8 cellular contexts compared by ENCODE assay signal in the genomic region with DNA sequence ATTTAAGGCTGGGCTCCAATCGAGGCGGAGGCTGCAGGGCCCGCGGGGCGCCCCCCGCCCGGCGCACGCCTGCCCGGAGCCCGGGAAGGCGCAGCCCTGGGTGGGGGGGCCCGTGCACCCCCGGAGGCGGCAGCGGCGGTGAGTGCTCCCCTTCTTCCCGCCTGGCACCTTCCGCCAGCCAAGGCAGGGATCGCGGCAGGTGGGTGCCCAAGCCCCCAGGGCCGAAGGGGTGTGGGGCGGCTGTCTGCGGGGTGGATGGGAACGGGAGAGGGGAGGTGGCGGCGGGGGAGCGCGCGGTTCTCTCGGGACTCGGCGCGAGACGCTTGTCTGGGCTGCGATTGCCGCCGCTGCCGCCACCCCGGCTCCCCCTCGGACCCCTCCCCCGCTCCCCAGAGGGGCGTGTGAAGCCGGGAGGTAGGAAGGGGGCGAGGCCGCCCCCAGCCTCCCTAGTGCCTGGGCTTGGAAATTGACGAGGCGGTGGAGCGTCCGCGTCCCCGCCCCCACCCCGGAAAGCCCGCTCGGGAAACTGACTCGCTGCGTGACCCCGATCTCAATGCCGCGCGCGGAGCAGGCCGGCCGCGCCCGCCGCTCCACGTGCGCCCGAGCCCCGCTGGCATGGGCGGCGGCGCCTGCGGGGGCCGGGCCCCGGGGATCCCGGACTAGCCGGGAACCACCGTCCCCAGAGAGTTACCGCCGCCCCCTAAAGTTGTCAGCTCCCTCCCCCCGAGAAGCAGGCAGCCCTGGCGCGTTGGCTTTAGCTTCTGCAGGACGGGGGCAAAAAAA.
DNase-seq lines count a peak whose midpoint lies in the region; ATAC-seq and TF ChIP-seq lines count a peak whose summit lies in the region.

No MANE protein-coding gene starts in this region.

- H3K4me1 Mint-ChIP-seq in CD4-positive, alpha-beta T cell (ENCODE audit: low read depth) = peaks cover 34% of the 10 kb centered on the region
- H3K4me1 Mint-ChIP-seq in activated T-cell treated with anti-CD3 and anti-CD28 coated beads, Interleukin-2, amount 50 U/mL, for 4 hours (ENCODE audit: low read depth) = peaks cover 14% of the 10 kb centered on the region
- H3K4me1 Mint-ChIP-seq in glutamatergic neuron (ENCODE audit: low read depth, unreplicated experiment) = peaks cover 7% of the 10 kb centered on the region
- peaks cover 36% of the 10 kb centered on the region for H3K4me1 Mint-ChIP-seq in progenitor cell of endocrine pancreas (ENCODE audit: low read depth)

- POLR2A ChIA-PET in CD4-positive, alpha-beta T cell (lab: Charles Lee) = interaction anchor here (1.4 kb wide), 1 partner anchor 17 kb away, joined by 8 read pairs; no protein-coding TSS in a partner anchor

- intact Hi-C loops in CD4-positive, alpha-beta T cell (cut with DNase I, micrococcal nuclease) = loop anchor here (2.0 to 10.0 kb wide), 3 partner anchors 226 to 298 kb away; no protein-coding TSS in a partner anchor

- no peaks in the 10 kb centered on the region for H3K9me3 ChIP-seq in CD4-positive, alpha-beta T cell (ENCODE audit: control insufficient read depth, low read length)

- DNase-seq in CD4-positive, alpha-beta T cell = no peak
- peak; percentile 28 for DNase-seq in activated T-cell treated with anti-CD3 and anti-CD28 coated beads, Interleukin-2, amount 50 U/mL, for 4 hours
- DNase-seq in glutamatergic neuron (peak; percentile 70), progenitor cell of endocrine pancreas (ENCODE audit: low spot score, unreplicated experiment) (peak; percentile 37), inferior parietal cortex (ENCODE audit: extremely low spot score) (no peak), NCI-H526 treated with DMSO at 0.1 percent for 48 hours (lab: John Stamatoyannopoulos, UW) (no peak)

- no peak for TF ChIP-seq CTCF in CD4-positive, alpha-beta T cell (IDR thresholded peaks at IDR 0.05)
- TF ChIP-seq CTCF in glutamatergic neuron (IDR thresholded peaks at IDR 0.05; ENCODE audit: partially characterized antibody, unreplicated experiment) = no peak
- no peak for TF ChIP-seq CTCF in progenitor cell of endocrine pancreas (IDR thresholded peaks at IDR 0.05; ENCODE audit: unreplicated experiment)

- peaks cover 9% of the 10 kb centered on the region for H3K27me3 Mint-ChIP-seq in CD4-positive, alpha-beta T cell
- H3K27me3 Mint-ChIP-seq in activated T-cell treated with anti-CD3 and anti-CD28 coated beads, Interleukin-2, amount 50 U/mL, for 4 hours (ENCODE audit: low read depth) = peaks cover 19% of the 10 kb centered on the region
- peaks cover 11% of the 10 kb centered on the region for H3K27me3 Mint-ChIP-seq in glutamatergic neuron (ENCODE audit: unreplicated experiment)
- H3K27me3 Mint-ChIP-seq in progenitor cell of endocrine pancreas = peaks cover 53% of the 10 kb centered on the region

- H3K27ac ChIP-seq in CD4-positive, alpha-beta T cell (ENCODE audit: low read depth, low read length) = no peak overlapping the region

- peak overlapping the region; percentile 82 for H3K4me3 Mint-ChIP-seq in CD4-positive, alpha-beta T cell
- peak overlapping the region; percentile 78 for H3K4me3 Mint-ChIP-seq in activated T-cell treated with anti-CD3 and anti-CD28 coated beads, Interleukin-2, amount 50 U/mL, for 4 hours
- H3K4me3 Mint-ChIP-seq in glutamatergic neuron (ENCODE audit: unreplicated experiment) (peak overlapping the region; percentile 78), progenitor cell of endocrine pancreas (ENCODE audit: low read depth) (peak overlapping the region; percentile 79)

- peaks cover 13% of the 10 kb centered on the region for H3K27me3 ChIP-seq in CD4-positive, alpha-beta T cell (ENCODE audit: control insufficient read depth, insufficient read depth, low read length)

- no peaks in the 10 kb centered on the region for H3K36me3 Mint-ChIP-seq in CD4-positive, alpha-beta T cell (ENCODE audit: low read depth)
- no peaks in the 10 kb centered on the region for H3K36me3 Mint-ChIP-seq in activated T-cell treated with anti-CD3 and anti-CD28 coated beads, Interleukin-2, amount 50 U/mL, for 4 hours (ENCODE audit: insufficient read depth)
- H3K36me3 Mint-ChIP-seq in glutamatergic neuron (ENCODE audit: unreplicated experiment) = no peaks in the 10 kb centered on the region
- no peaks in the 10 kb centered on the region for H3K36me3 Mint-ChIP-seq in progenitor cell of endocrine pancreas (ENCODE audit: insufficient read depth)

- ATAC-seq in CD4-positive, alpha-beta T cell (ENCODE audit: poor library complexity) = peak; percentile 35
- peak; percentile 27 for ATAC-seq in GM19351 (IDR thresholded peaks at IDR 0.05; ENCODE audit: unreplicated experiment)
- peak; percentile 12 for ATAC-seq in HG03457 (IDR thresholded peaks at IDR 0.05; ENCODE audit: unreplicated experiment)
- peak; percentile 46 to 47 for ATAC-seq in activated T-cell treated with anti-CD3 and anti-CD28 coated beads, Interleukin-2, amount 50 U/mL, for 4 hours

- H3K9me3 Mint-ChIP-seq in CD4-positive, alpha-beta T cell = no peaks in the 10 kb centered on the region
- no peaks in the 10 kb centered on the region for H3K9me3 Mint-ChIP-seq in activated T-cell treated with anti-CD3 and anti-CD28 coated beads, Interleukin-2, amount 50 U/mL, for 4 hours
- H3K9me3 Mint-ChIP-seq in glutamatergic neuron (ENCODE audit: unreplicated experiment) (peaks cover 5% of the 10 kb centered on the region), progenitor cell of endocrine pancreas (ENCODE audit: low read depth) (no peaks in the 10 kb centered on the region)

- CTCF ChIA-PET in CD4-positive, alpha-beta T cell (lab: Charles Lee) = no interaction called here

- H3K27ac Mint-ChIP-seq in CD4-positive, alpha-beta T cell = no peak overlapping the region
- no peak overlapping the region for H3K27ac Mint-ChIP-seq in glutamatergic neuron (ENCODE audit: unreplicated experiment)
- no peak overlapping the region for H3K27ac Mint-ChIP-seq in progenitor cell of endocrine pancreas

Comparison
In these comparisons a context has a peak if more than half of its experiments do, and no peak if none do; other contexts are left out.
1. DNase-seq: peak in activated T-cell treated with anti-CD3 and anti-CD28 coated beads, Interleukin-2, amount 50 U/mL, for 4 hours (single experiment), glutamatergic neuron (single experiment) and progenitor cell of endocrine pancreas (single experiment); none in CD4-positive, alpha-beta T cell (0 of 10), inferior parietal cortex (single experiment) and NCI-H526 treated with DMSO at 0.1 percent for 48 hours (single experiment).
2. Peak in every context shown above with its lines, with median percentiles within 50 percentile points of each other: ATAC-seq and H3K4me3 Mint-ChIP-seq.